11 cellular contexts compared by ENCODE assay signal in genomic region chr19:35556846-35557538, GRCh38. TPM values are rescaled to one million over a fixed set of nuclear protein-coding genes. Genes with fewer than 3 reads are reported as not detected.
A peak's percentile ranks its signal among the peaks of the same experiment; 100 is the strongest.
DNase-seq lines count a peak whose midpoint lies in the region; ATAC-seq lines count a peak whose summit lies in the region.
"Had no signal": no experiment of that assay in that cellular context is flagged by ENCODE, and none has a peak within 500 bp of the region (broad histone marks: within the 10 kb centered on the region; RNA-seq: fewer than 3 reads in every experiment).

No MANE protein-coding gene starts in this region.

- no peaks in the 10 kb centered on the region for H3K9me3 Mint-ChIP-seq in activated T-helper 2 cell treated with anti-CD3 and anti-CD28 coated beads, Interferon-gamma antibody, Interleukin-2, Interleukin-4, amounts not matched to agents 10 μg/mL and 5 μg/mL and 100 μg/mL, durations not matched to agents 14 hours and 24 hours and 36 hours
- H3K9me3 Mint-ChIP-seq in stimulated activated naive CD8-positive, alpha-beta T cell treated with anti-CD3 and anti-CD28 coated beads, Interleukin-15, amount 100 ng/mL, for 72 hours: no peaks in the 10 kb centered on the region

- peaks cover 32% of the 10 kb centered on the region for H3K27me3 Mint-ChIP-seq in activated T-helper 2 cell treated with anti-CD3 and anti-CD28 coated beads, Interferon-gamma antibody, Interleukin-2, Interleukin-4, amounts not matched to agents 10 μg/mL and 5 μg/mL and 100 μg/mL, durations not matched to agents 14 hours and 24 hours and 36 hours (ENCODE audit: low read depth)
- peaks cover 65% of the 10 kb centered on the region for H3K27me3 Mint-ChIP-seq in stimulated activated naive CD8-positive, alpha-beta T cell treated with anti-CD3 and anti-CD28 coated beads, Interleukin-15, amount 100 ng/mL, for 72 hours

- H3K36me3 Mint-ChIP-seq in activated T-helper 2 cell treated with anti-CD3 and anti-CD28 coated beads, Interferon-gamma antibody, Interleukin-2, Interleukin-4, amounts not matched to agents 10 μg/mL and 5 μg/mL and 100 μg/mL, durations not matched to agents 14 hours and 24 hours and 36 hours (ENCODE audit: low read depth): no peaks in the 10 kb centered on the region

- DNase-seq in Right ventricle myocardium superior (peak; percentile 22), left ventricle myocardium superior (no peak), islet precursor cell (peak; percentile 37), NCI-H2081 (lab: John Stamatoyannopoulos, UW) (no peak)
- no peak for DNase-seq in activated T-helper 2 cell treated with anti-CD3 and anti-CD28 coated beads, Interferon-gamma antibody, Interleukin-2, Interleukin-4, amounts not matched to agents 10 μg/mL and 5 μg/mL and 100 μg/mL, durations not matched to agents 14 hours and 24 hours and 36 hours (ENCODE audit: low spot score)
- no peak for DNase-seq in stimulated activated naive CD8-positive, alpha-beta T cell treated with anti-CD3 and anti-CD28 coated beads, Interleukin-15, amount 100 ng/mL, for 72 hours
- no peak for DNase-seq in stimulated activated CD4-positive, alpha-beta T cell treated with anti-CD3 and anti-CD28 coated beads, Interleukin-4, amount 100 ng/mL, for 24 hours
- no peak for DNase-seq in effector CD8-positive, alpha-beta T cell (lab: John Stamatoyannopoulos, UW)
- DNase-seq: NCI-H1105 had no signal

- intact Hi-C loops in Right ventricle myocardium superior (cut with DNase I) (no loop called here), left ventricle myocardium superior (cut with micrococcal nuclease) (no loop called here)
- intact Hi-C loops in activated T-helper 2 cell treated with anti-CD3 and anti-CD28 coated beads, Interferon-gamma antibody, Interleukin-2, Interleukin-4, amounts not matched to agents 10 μg/mL and 5 μg/mL and 100 μg/mL, durations not matched to agents 14 hours and 24 hours and 36 hours (cut with micrococcal nuclease): loop anchor here (10.0 kb wide), 1 partner anchor 138 kb away; no protein-coding TSS in a partner anchor

- peaks cover 2% of the 10 kb centered on the region for H3K4me1 Mint-ChIP-seq in activated T-helper 2 cell treated with anti-CD3 and anti-CD28 coated beads, Interferon-gamma antibody, Interleukin-2, Interleukin-4, amounts not matched to agents 10 μg/mL and 5 μg/mL and 100 μg/mL, durations not matched to agents 14 hours and 24 hours and 36 hours (ENCODE audit: low read depth)
- H3K4me1 Mint-ChIP-seq in stimulated activated naive CD8-positive, alpha-beta T cell treated with anti-CD3 and anti-CD28 coated beads, Interleukin-15, amount 100 ng/mL, for 72 hours: peaks cover 18% of the 10 kb centered on the region

- no peak overlapping the region for H3K27ac Mint-ChIP-seq in activated T-helper 2 cell treated with anti-CD3 and anti-CD28 coated beads, Interferon-gamma antibody, Interleukin-2, Interleukin-4, amounts not matched to agents 10 μg/mL and 5 μg/mL and 100 μg/mL, durations not matched to agents 14 hours and 24 hours and 36 hours
- no peak overlapping the region for H3K27ac Mint-ChIP-seq in stimulated activated naive CD8-positive, alpha-beta T cell treated with anti-CD3 and anti-CD28 coated beads, Interleukin-15, amount 100 ng/mL, for 72 hours

- no peak for ATAC-seq in Right ventricle myocardium superior (ENCODE audit: poor library complexity)
- ATAC-seq in left ventricle myocardium superior: no peak
- ATAC-seq in stimulated activated naive CD8-positive, alpha-beta T cell treated with anti-CD3 and anti-CD28 coated beads, Interleukin-15, amount 100 ng/mL, for 72 hours: no peak

- peak overlapping the region; percentile 23 for H3K4me3 Mint-ChIP-seq in activated T-helper 2 cell treated with anti-CD3 and anti-CD28 coated beads, Interferon-gamma antibody, Interleukin-2, Interleukin-4, amounts not matched to agents 10 μg/mL and 5 μg/mL and 100 μg/mL, durations not matched to agents 14 hours and 24 hours and 36 hours (ENCODE audit: low read depth)
- H3K4me3 Mint-ChIP-seq in stimulated activated naive CD8-positive, alpha-beta T cell treated with anti-CD3 and anti-CD28 coated beads, Interleukin-15, amount 100 ng/mL, for 72 hours: peak overlapping the region; percentile 14 to 67

RNA-seq across cellular contexts. Expression of gene ATP4A, which starts 6.5 kb away (rescaled TPM):
- total RNA-seq in Right ventricle myocardium superior (not detected), left ventricle myocardium superior (not detected)
- total RNA-seq in activated T-helper 2 cell treated with anti-CD3 and anti-CD28 coated beads, Interferon-gamma antibody, Interleukin-2, Interleukin-4, amounts not matched to agents 10 μg/mL and 5 μg/mL and 100 μg/mL, durations not matched to agents 14 hours and 24 hours and 36 hours: not detected in 2 replicates
- total RNA-seq: dermis blood vessel endothelial cell, fibroblast of villous mesenchyme had no signal

RNA-seq across cellular contexts. Expression of gene TMEM147, which starts 11.6 kb away (rescaled TPM):
- 75.7 TPM for total RNA-seq in Right ventricle myocardium superior
- 84.4 TPM for total RNA-seq in left ventricle myocardium superior
- total RNA-seq in activated T-helper 2 cell treated with anti-CD3 and anti-CD28 coated beads, Interferon-gamma antibody, Interleukin-2, Interleukin-4, amounts not matched to agents 10 μg/mL and 5 μg/mL and 100 μg/mL, durations not matched to agents 14 hours and 24 hours and 36 hours: 121 and 122 TPM in 2 replicates

RNA-seq across cellular contexts. Expression of gene GAPDHS, which starts 23.7 kb away (rescaled TPM):
- total RNA-seq in Right ventricle myocardium superior (not detected), left ventricle myocardium superior (not detected)
- not detected in 2 replicates for total RNA-seq in activated T-helper 2 cell treated with anti-CD3 and anti-CD28 coated beads, Interferon-gamma antibody, Interleukin-2, Interleukin-4, amounts not matched to agents 10 μg/mL and 5 μg/mL and 100 μg/mL, durations not matched to agents 14 hours and 24 hours and 36 hours
- total RNA-seq: dermis blood vessel endothelial cell, fibroblast of villous mesenchyme had no signal

RNA-seq across cellular contexts. Expression of gene SBSN, which starts 28.9 kb away (rescaled TPM):
- total RNA-seq in Right ventricle myocardium superior: not detected
- not detected for total RNA-seq in left ventricle myocardium superior
- not detected in 2 replicates for total RNA-seq in activated T-helper 2 cell treated with anti-CD3 and anti-CD28 coated beads, Interferon-gamma antibody, Interleukin-2, Interleukin-4, amounts not matched to agents 10 μg/mL and 5 μg/mL and 100 μg/mL, durations not matched to agents 14 hours and 24 hours and 36 hours
- total RNA-seq: dermis blood vessel endothelial cell, fibroblast of villous mesenchyme had no signal

RNA-seq across cellular contexts. Expression of gene PMIS2, which starts 29.0 kb away (rescaled TPM):
- not detected for total RNA-seq in Right ventricle myocardium superior
- total RNA-seq in left ventricle myocardium superior: not detected
- total RNA-seq in activated T-helper 2 cell treated with anti-CD3 and anti-CD28 coated beads, Interferon-gamma antibody, Interleukin-2, Interleukin-4, amounts not matched to agents 10 μg/mL and 5 μg/mL and 100 μg/mL, durations not matched to agents 14 hours and 24 hours and 36 hours: not detected in 2 replicates
- total RNA-seq: dermis blood vessel endothelial cell, fibroblast of villous mesenchyme had no signal

Comparison
In these comparisons a context has a peak if more than half of its experiments do, and no peak if none do; other contexts are left out.
1. DNase-seq: peak in Right ventricle myocardium superior (single experiment) and islet precursor cell (single experiment); none in left ventricle myocardium superior (single experiment), activated T-helper 2 cell treated with anti-CD3 and anti-CD28 coated beads, Interferon-gamma antibody, Interleukin-2, Interleukin-4, amounts not matched to agents 10 μg/mL and 5 μg/mL and 100 μg/mL, durations not matched to agents 14 hours and 24 hours and 36 hours (single experiment), stimulated activated naive CD8-positive, alpha-beta T cell treated with anti-CD3 and anti-CD28 coated beads, Interleukin-15, amount 100 ng/mL, for 72 hours (0 of 2), stimulated activated CD4-positive, alpha-beta T cell treated with anti-CD3 and anti-CD28 coated beads, Interleukin-4, amount 100 ng/mL, for 24 hours (single experiment), NCI-H2081 (0 of 2) and effector CD8-positive, alpha-beta T cell (single experiment).